ENCODE assay signal across 14 cellular contexts in the genomic region with DNA sequence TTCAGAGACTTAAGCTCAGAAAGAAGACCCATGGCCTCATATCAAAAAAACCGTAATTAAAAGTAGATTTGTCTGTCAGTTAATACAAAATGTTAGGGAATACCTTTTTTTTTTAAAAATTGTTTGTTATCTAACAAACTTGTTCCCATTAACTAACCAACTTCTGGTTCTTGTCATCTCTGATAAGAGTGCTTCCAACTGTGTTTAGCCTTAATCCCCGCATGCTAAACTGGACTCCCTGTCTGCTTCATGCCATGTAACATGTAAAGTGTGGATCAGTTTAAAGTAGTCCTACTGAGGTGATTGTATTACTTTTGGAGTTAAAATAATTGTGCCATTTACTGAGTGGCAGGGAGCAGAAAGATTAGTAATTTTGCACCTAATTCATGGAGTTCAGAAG. TPM values are rescaled to one million over a fixed set of nuclear protein-coding genes. Genes with fewer than 3 reads are reported as not detected.
DNase-seq lines count a peak whose midpoint lies in the region; ATAC-seq and TF ChIP-seq lines count a peak whose summit lies in the region.
"Had no signal": no experiment of that assay in that cellular context is flagged by ENCODE, and none has a peak within 500 bp of the region (broad histone marks: within the 10 kb centered on the region; RNA-seq: fewer than 3 reads in every experiment).

No MANE protein-coding gene starts in this region.

- ATAC-seq in naive B cell (ENCODE audit: low read depth in 2 of 2), result no peak
- ATAC-seq: HCT116, right lobe of liver had no signal

- no peaks in the 10 kb centered on the region for H3K36me3 ChIP-seq in CD4-positive, alpha-beta memory T cell (ENCODE audit: insufficient read depth, low read length)
- H3K36me3 ChIP-seq in HUES6 (ENCODE audit: control insufficient read depth, insufficient read depth, low read length), result peaks cover 44% of the 10 kb centered on the region
- H3K36me3 ChIP-seq in hepatocyte (replicated peaks; ENCODE audit: insufficient read depth, low read depth), result no peaks in the 10 kb centered on the region
- H3K36me3 ChIP-seq: right lobe of liver had no signal

- no peak overlapping the region for H2AFZ ChIP-seq in hepatocyte

- H3K4me1 ChIP-seq in CD4-positive, alpha-beta memory T cell (ENCODE audit: insufficient read depth, low read length), result peaks cover 86% of the 10 kb centered on the region
- peaks cover 72% of the 10 kb centered on the region for H3K4me1 ChIP-seq in HUES6 (ENCODE audit: control insufficient read depth, insufficient read depth, low read length)
- peaks cover 12% of the 10 kb centered on the region for H3K4me1 ChIP-seq in hepatocyte (ENCODE audit: insufficient read depth)

- no peak for DNase-seq in CD4-positive, alpha-beta memory T cell
- no peak for DNase-seq in activated T-helper 1 cell treated with anti-CD3 and anti-CD28 coated beads, Interleukin-12 subunit alpha, Interleukin-12 subunit beta, Interleukin-2, Interleukin-4 antibody, amounts not matched to agents 30 ng/mL and 10 ng/mL and 1 ng/mL, durations not matched to agents 14 hours and 24 hours and 36 hours (ENCODE audit: low spot score)
- DNase-seq in naive B cell, result no peak
- no peak for DNase-seq in GM19240 (ENCODE audit: insufficient read length, low spot score)
- DNase-seq in hepatocyte (ENCODE audit: low spot score), result no peak
- DNase-seq in NCI-H187 treated with DMSO at 0.1 percent for 48 hours (lab: John Stamatoyannopoulos, UW), result no peak
- DNase-seq: activated CD8-positive, alpha-beta memory T cell treated with anti-CD3 and anti-CD28 coated beads, Interleukin-2, amount 50 U/mL, for 48 hours; GDM1; NCI-H1092; NCI-H2227 treated with DMSO at 0.1 percent for 48 hours; nephron progenitor cell; right lobe of liver had no signal

- peaks cover 56 to 88% (median 71%) of the 10 kb centered on the region in 4 donors for H3K4me1 Mint-ChIP-seq in CD4-positive, alpha-beta memory T cell
- peaks cover 81% of the 10 kb centered on the region for H3K4me1 Mint-ChIP-seq in activated T-helper 1 cell treated with anti-CD3 and anti-CD28 coated beads, Interleukin-12 subunit alpha, Interleukin-12 subunit beta, Interleukin-2, Interleukin-4 antibody, amounts not matched to agents 30 ng/mL and 10 ng/mL and 1 ng/mL, durations not matched to agents 14 hours and 24 hours and 36 hours (ENCODE audit: low read depth)
- peaks cover 57 to 92% (median 78%) of the 10 kb centered on the region in 3 donors for H3K4me1 Mint-ChIP-seq in naive B cell

- peaks cover 0 to 5% of the 10 kb centered on the region in 2 donors for H3K27me3 Mint-ChIP-seq in CD4-positive, alpha-beta memory T cell
- no peaks in the 10 kb centered on the region for H3K27me3 Mint-ChIP-seq in activated T-helper 1 cell treated with anti-CD3 and anti-CD28 coated beads, Interleukin-12 subunit alpha, Interleukin-12 subunit beta, Interleukin-2, Interleukin-4 antibody, amounts not matched to agents 30 ng/mL and 10 ng/mL and 1 ng/mL, durations not matched to agents 14 hours and 24 hours and 36 hours (ENCODE audit: insufficient read depth)
- no peaks in the 10 kb centered on the region for H3K27me3 Mint-ChIP-seq in naive B cell

- peak overlapping the region; percentile 42 for H3K27ac ChIP-seq in CD4-positive, alpha-beta memory T cell (ENCODE audit: low read depth, low read length)
- H3K27ac ChIP-seq in HUES6 (ENCODE audit: low read depth, low read length), result no peak overlapping the region
- no peak overlapping the region for H3K27ac ChIP-seq in hepatocyte
- H3K27ac ChIP-seq: right lobe of liver had no signal

- peaks cover 25% of the 10 kb centered on the region for H4K20me1 ChIP-seq in hepatocyte (ENCODE audit: insufficient read depth, poor library complexity, severe bottlenecking)

- H3K4me3 Mint-ChIP-seq in CD4-positive, alpha-beta memory T cell, result peak overlapping the region; percentile 77 to 99 (median 87)
- H3K4me3 Mint-ChIP-seq in activated T-helper 1 cell treated with anti-CD3 and anti-CD28 coated beads, Interleukin-12 subunit alpha, Interleukin-12 subunit beta, Interleukin-2, Interleukin-4 antibody, amounts not matched to agents 30 ng/mL and 10 ng/mL and 1 ng/mL, durations not matched to agents 14 hours and 24 hours and 36 hours, result peak overlapping the region; percentile 61
- H3K4me3 Mint-ChIP-seq in naive B cell, result peak overlapping the region in 4 of 8 donors; percentile 11 to 59 (median 53)
- H3K4me3 Mint-ChIP-seq: nephron progenitor cell had no signal

- H3K36me3 Mint-ChIP-seq in CD4-positive, alpha-beta memory T cell, result peaks cover 9 to 14% of the 10 kb centered on the region in 2 donors
- peaks cover 49% of the 10 kb centered on the region for H3K36me3 Mint-ChIP-seq in activated T-helper 1 cell treated with anti-CD3 and anti-CD28 coated beads, Interleukin-12 subunit alpha, Interleukin-12 subunit beta, Interleukin-2, Interleukin-4 antibody, amounts not matched to agents 30 ng/mL and 10 ng/mL and 1 ng/mL, durations not matched to agents 14 hours and 24 hours and 36 hours (ENCODE audit: low read depth)
- no peaks in the 10 kb centered on the region for H3K36me3 Mint-ChIP-seq in naive B cell

- CTCF ChIA-PET in CD4-positive, alpha-beta memory T cell (lab: Charles Lee; ENCODE audit: partially characterized antibody), result interaction anchor here (1.0 to 1.6 kb wide), 2 partner anchors 16 to 20 kb away, joined by 3 to 4 read pairs; no protein-coding TSS in a partner anchor

- H3K27ac Mint-ChIP-seq in CD4-positive, alpha-beta memory T cell, result peak overlapping the region; percentile 87 to 100 (median 99)
- H3K27ac Mint-ChIP-seq in activated T-helper 1 cell treated with anti-CD3 and anti-CD28 coated beads, Interleukin-12 subunit alpha, Interleukin-12 subunit beta, Interleukin-2, Interleukin-4 antibody, amounts not matched to agents 30 ng/mL and 10 ng/mL and 1 ng/mL, durations not matched to agents 14 hours and 24 hours and 36 hours, result peak overlapping the region; percentile 94
- H3K27ac Mint-ChIP-seq in naive B cell, result peak overlapping the region; percentile 34 to 83 (median 62)

- POLR2A ChIA-PET in CD4-positive, alpha-beta memory T cell (lab: Charles Lee; ENCODE audit: partially characterized antibody), result interaction anchor here (0.7 kb wide), 1 partner anchor 1528 kb away, joined by 3 read pairs; no protein-coding TSS in a partner anchor

- peak overlapping the region; percentile 8 to 9 for H3K4me3 ChIP-seq in CD4-positive, alpha-beta memory T cell (ENCODE audit: low read length in 2 of 2)
- H3K4me3 ChIP-seq in HUES6 (ENCODE audit: low read depth, low read length) (peak overlapping the region; percentile 32), hepatocyte (no peak overlapping the region)
- H3K4me3 ChIP-seq: right lobe of liver had no signal

- intact Hi-C loops in CD4-positive, alpha-beta memory T cell (cut with micrococcal nuclease), result no loop called here
- intact Hi-C loops in activated T-helper 1 cell treated with anti-CD3 and anti-CD28 coated beads, Interleukin-12 subunit alpha, Interleukin-12 subunit beta, Interleukin-2, Interleukin-4 antibody, amounts not matched to agents 30 ng/mL and 10 ng/mL and 1 ng/mL, durations not matched to agents 14 hours and 24 hours and 36 hours (cut with micrococcal nuclease), result loop anchor here (2.0 to 5.0 kb wide), 3 partner anchors 15 to 1070 kb away; no protein-coding TSS in a partner anchor

- WGBS in hepatocyte (ENCODE audit: low lambda C conversion rate, missing lambda C conversion rate), result 71% methylated on average over 2 of the region's 2 CpGs

- H3K9me3 Mint-ChIP-seq in CD4-positive, alpha-beta memory T cell, result no peaks in the 10 kb centered on the region
- no peaks in the 10 kb centered on the region for H3K9me3 Mint-ChIP-seq in activated T-helper 1 cell treated with anti-CD3 and anti-CD28 coated beads, Interleukin-12 subunit alpha, Interleukin-12 subunit beta, Interleukin-2, Interleukin-4 antibody, amounts not matched to agents 30 ng/mL and 10 ng/mL and 1 ng/mL, durations not matched to agents 14 hours and 24 hours and 36 hours
- H3K9me3 Mint-ChIP-seq in naive B cell, result peaks cover 0 to 3% (median 0%) of the 10 kb centered on the region in 7 donors
- H3K9me3 Mint-ChIP-seq: nephron progenitor cell had no signal

- H3K4me2 ChIP-seq in hepatocyte, result no peak overlapping the region

- H3K9me2 ChIP-seq in hepatocyte (replicated peaks; ENCODE audit: insufficient read depth), result no peaks in the 10 kb centered on the region

- H3K9me3 ChIP-seq in CD4-positive, alpha-beta memory T cell (ENCODE audit: control insufficient read depth in 1 of 2, low read length in 2 of 2), result no peaks in the 10 kb centered on the region
- no peaks in the 10 kb centered on the region for H3K9me3 ChIP-seq in HUES6 (ENCODE audit: control insufficient read depth, insufficient read depth, low read depth, low read length)
- no peaks in the 10 kb centered on the region for H3K9me3 ChIP-seq in hepatocyte (ENCODE audit: low read depth)
- H3K9me3 ChIP-seq: right lobe of liver had no signal

- no peak overlapping the region for H3K9ac ChIP-seq in HUES6 (ENCODE audit: low read length)

- peaks cover 83% of the 10 kb centered on the region for H3K79me2 ChIP-seq in hepatocyte

- H3K27me3 ChIP-seq in CD4-positive, alpha-beta memory T cell (ENCODE audit: insufficient read depth, low read length), result no peaks in the 10 kb centered on the region
- no peaks in the 10 kb centered on the region for H3K27me3 ChIP-seq in HUES6 (ENCODE audit: control insufficient read depth, insufficient read depth, low read length)
- H3K27me3 ChIP-seq in hepatocyte, result no peaks in the 10 kb centered on the region
- H3K27me3 ChIP-seq: right lobe of liver had no signal

- no peak for TF ChIP-seq CTCF in hepatocyte (IDR thresholded peaks at IDR 0.05; ENCODE audit: poor library complexity)

RNA-seq across cellular contexts. Expression of a gene that starts 6.3 kb away (rescaled TPM):
- total RNA-seq in CD4-positive, alpha-beta memory T cell, result 10 to 100 TPM; 20.2 to 21.6 TPM
- 10 to 100 TPM in 1 of 2 donors, 1 to 10 TPM in 1; 2.4 to 11.7 TPM for polyA plus RNA-seq in CD4-positive, alpha-beta memory T cell
- 60.5 and 62.5 TPM in 2 replicates for total RNA-seq in activated T-helper 1 cell treated with anti-CD3 and anti-CD28 coated beads, Interleukin-12 subunit alpha, Interleukin-12 subunit beta, Interleukin-2, Interleukin-4 antibody, amounts not matched to agents 30 ng/mL and 10 ng/mL and 1 ng/mL, durations not matched to agents 14 hours and 24 hours and 36 hours
- polyA plus RNA-seq in naive B cell (ENCODE audit: low read depth in 6 of 6), result 10 to 100 TPM in 5 of 6 donors, 1 to 10 TPM in 1; 2.7 to 21.9 (median 16.6) TPM
- total RNA-seq in hepatocyte, result 7.7 and 11.6 TPM in 2 replicates
- polyA plus RNA-seq in hepatocyte, result 4.6 and 6.8 TPM in 2 replicates
